In genomic region chr9:124365045-124365444, GRCh38 we compare ENCODE assay signal across 26 cellular contexts. TPM values are rescaled to one million over a fixed set of nuclear protein-coding genes. Genes with fewer than 3 reads are reported as not detected.
DNase-seq lines count a peak whose midpoint lies in the region; ATAC-seq and TF ChIP-seq lines count a peak whose summit lies in the region.
"Had no signal": no experiment of that assay in that cellular context is flagged by ENCODE, and none has a peak within 500 bp of the region (broad histone marks: within the 10 kb centered on the region; RNA-seq: fewer than 3 reads in every experiment).

No MANE protein-coding gene starts in this region.

- no peak for TF ChIP-seq POLR2A in heart left ventricle (IDR thresholded peaks at IDR 0.05)

- H3K4me1 ChIP-seq in neural progenitor cell = peaks cover 20% of the 10 kb centered on the region
- peaks cover 0 to 51% (median 15%) of the 10 kb centered on the region in 12 donors for H3K4me1 ChIP-seq in heart left ventricle
- H3K4me1 ChIP-seq: Peyer's patch had no signal

- H3K9me3 ChIP-seq in neural progenitor cell (ENCODE audit: low read depth) = no peaks in the 10 kb centered on the region
- H3K9me3 ChIP-seq in heart left ventricle = no peaks in the 10 kb centered on the region
- H3K9me3 ChIP-seq: gastrocnemius medialis, Peyer's patch, spleen, thoracic aorta had no signal

- H3K9ac ChIP-seq in neural progenitor cell = no peak overlapping the region

- DNase-seq in activated CD4-positive, alpha-beta T cell treated with anti-CD3 and anti-CD28 coated beads for 36 hours = no peak
- DNase-seq in activated CD4-positive, alpha-beta T cell treated with anti-CD3 and anti-CD28 coated beads, Interleukin-2, amount 50 U/mL, for 1 hour = no peak
- DNase-seq in D341Med (ENCODE audit: low spot score) (peak; percentile 65), neural progenitor cell (ENCODE audit: low spot score) (peak; percentile 76), heart left ventricle (no peak), amniotic stem cell (lab: John Stamatoyannopoulos, UW) (no peak)
- DNase-seq: activated CD4-positive, alpha-beta T cell treated with anti-CD3 and anti-CD28 coated beads for 4 hours; amygdala; DND-41; gastrocnemius medialis; GF-D8; hippocampal formation; left cardiac atrium; mammary epithelial cell; NCI-H1048; NCI-H187; NCI-H526 treated with DMSO at 0.1 percent for 48 hours; Peyer's patch; right lobe of liver; SHP77 treated with DMSO at 0.1 percent for 48 hours; spleen; stimulated activated CD4-positive, alpha-beta T cell treated with anti-CD3 and anti-CD28 coated beads, Interleukin-2, amount 100 ng/mL, for 24 hours; stimulated activated naive CD8-positive, alpha-beta T cell treated with anti-CD3 and anti-CD28 coated beads, Interleukin-15, amount 100 ng/mL, for 72 hours had no signal

- POLR2A ChIA-PET in activated CD4-positive, alpha-beta T cell treated with anti-CD3 and anti-CD28 coated beads for 36 hours (lab: Charles Lee) = no interaction called here

- H3K36me3 Mint-ChIP-seq in activated CD4-positive, alpha-beta T cell treated with anti-CD3 and anti-CD28 coated beads for 36 hours (ENCODE audit: low read depth) = peaks cover 15% of the 10 kb centered on the region
- peaks cover 31% of the 10 kb centered on the region for H3K36me3 Mint-ChIP-seq in activated T-helper 17 cell treated with anti-CD3 and anti-CD28 coated beads, Interleukin-2, amount 50 U/mL, for 72 hours (ENCODE audit: low read depth)
- H3K36me3 Mint-ChIP-seq in neural progenitor cell = peaks cover 5% of the 10 kb centered on the region

- H3K4me2 ChIP-seq in neural progenitor cell = peak overlapping the region; percentile 51

- H4K20me1 ChIP-seq in neural progenitor cell (ENCODE audit: low read depth) = peaks cover 81% of the 10 kb centered on the region

- no peaks in the 10 kb centered on the region for H3K9me3 Mint-ChIP-seq in activated CD4-positive, alpha-beta T cell treated with anti-CD3 and anti-CD28 coated beads for 36 hours (ENCODE audit: low read depth)
- H3K9me3 Mint-ChIP-seq in activated T-helper 17 cell treated with anti-CD3 and anti-CD28 coated beads, Interleukin-2, amount 50 U/mL, for 72 hours = no peaks in the 10 kb centered on the region
- no peaks in the 10 kb centered on the region for H3K9me3 Mint-ChIP-seq in neural progenitor cell
- H3K9me3 Mint-ChIP-seq: stimulated activated naive CD8-positive, alpha-beta T cell treated with anti-CD3 and anti-CD28 coated beads, Interleukin-15, amount 100 ng/mL, for 72 hours had no signal

- H3K4me3 ChIP-seq in neural progenitor cell = no peak overlapping the region
- no peak overlapping the region for H3K4me3 ChIP-seq in heart left ventricle
- H3K4me3 ChIP-seq: gastrocnemius medialis, Peyer's patch, right lobe of liver, spleen, thoracic aorta had no signal

- peaks cover 75% of the 10 kb centered on the region for H3K79me2 ChIP-seq in neural progenitor cell (ENCODE audit: low read depth)

- no peaks in the 10 kb centered on the region for H3K27me3 Mint-ChIP-seq in activated CD4-positive, alpha-beta T cell treated with anti-CD3 and anti-CD28 coated beads for 36 hours
- H3K27me3 Mint-ChIP-seq in activated T-helper 17 cell treated with anti-CD3 and anti-CD28 coated beads, Interleukin-2, amount 50 U/mL, for 72 hours = no peaks in the 10 kb centered on the region
- H3K27me3 Mint-ChIP-seq in neural progenitor cell (ENCODE audit: insufficient read depth, low read depth) = peaks cover 2% of the 10 kb centered on the region
- H3K27me3 Mint-ChIP-seq: stimulated activated naive CD8-positive, alpha-beta T cell treated with anti-CD3 and anti-CD28 coated beads, Interleukin-15, amount 100 ng/mL, for 72 hours had no signal

- no peaks in the 10 kb centered on the region for H3K27me3 ChIP-seq in neural progenitor cell
- H3K27me3 ChIP-seq in heart left ventricle = no peaks in the 10 kb centered on the region
- H3K27me3 ChIP-seq: gastrocnemius medialis, Peyer's patch, right lobe of liver, spleen had no signal

- H3K27ac ChIP-seq in neural progenitor cell (no peak overlapping the region), heart left ventricle (no peak overlapping the region)
- H3K27ac ChIP-seq: gastrocnemius medialis, Peyer's patch, right lobe of liver, spleen, thoracic aorta had no signal

- H3K36me3 ChIP-seq in neural progenitor cell (no peaks in the 10 kb centered on the region), heart left ventricle (peaks cover 0 to 39% (median 0%) of the 10 kb centered on the region in 9 donors)
- H3K36me3 ChIP-seq: gastrocnemius medialis, right lobe of liver had no signal

- no peak for ATAC-seq in activated CD4-positive, alpha-beta T cell treated with anti-CD3 and anti-CD28 coated beads for 36 hours
- no peak for ATAC-seq in activated T-helper 17 cell treated with anti-CD3 and anti-CD28 coated beads, Interleukin-2, amount 50 U/mL, for 72 hours (replicated peaks)
- ATAC-seq in HG03442 (IDR thresholded peaks at IDR 0.05; ENCODE audit: unreplicated experiment) (no peak), heart left ventricle (no peak)
- ATAC-seq: gastrocnemius medialis; left cardiac atrium; right lobe of liver; stimulated activated naive CD8-positive, alpha-beta T cell treated with anti-CD3 and anti-CD28 coated beads, Interleukin-15, amount 100 ng/mL, for 72 hours had no signal

- TF ChIP-seq CTCF in neural progenitor cell (IDR thresholded peaks at IDR 0.05) (no peak), heart left ventricle (IDR thresholded peaks at IDR 0.05) (no peak)

- H3K4me1 Mint-ChIP-seq in activated CD4-positive, alpha-beta T cell treated with anti-CD3 and anti-CD28 coated beads for 36 hours = peaks cover 54% of the 10 kb centered on the region
- peaks cover 38% of the 10 kb centered on the region for H3K4me1 Mint-ChIP-seq in activated T-helper 17 cell treated with anti-CD3 and anti-CD28 coated beads, Interleukin-2, amount 50 U/mL, for 72 hours
- H3K4me1 Mint-ChIP-seq in neural progenitor cell = peaks cover 26% of the 10 kb centered on the region

- intact Hi-C loops in activated CD4-positive, alpha-beta T cell treated with anti-CD3 and anti-CD28 coated beads for 36 hours (cut with DNase I, micrococcal nuclease) = no loop called here
- intact Hi-C loops in heart left ventricle (cut with DNase I) = no loop called here

- CTCF ChIA-PET in activated CD4-positive, alpha-beta T cell treated with anti-CD3 and anti-CD28 coated beads for 36 hours (lab: Charles Lee) = no interaction called here

- peaks cover 5% of the 10 kb centered on the region for H3F3A ChIP-seq in neural progenitor cell (ENCODE audit: low read depth)

- H2AFZ ChIP-seq in neural progenitor cell (replicated peaks) = no peak overlapping the region

- 81 to 91% (median 91%) methylated on average over 9 of the region's 9 CpGs for WGBS in heart left ventricle, 4 donors

- peak overlapping the region; percentile 26 for H3K27ac Mint-ChIP-seq in activated CD4-positive, alpha-beta T cell treated with anti-CD3 and anti-CD28 coated beads for 36 hours
- peak overlapping the region; percentile 17 for H3K27ac Mint-ChIP-seq in activated T-helper 17 cell treated with anti-CD3 and anti-CD28 coated beads, Interleukin-2, amount 50 U/mL, for 72 hours
- peak overlapping the region; percentile 87 for H3K27ac Mint-ChIP-seq in neural progenitor cell
- H3K27ac Mint-ChIP-seq: stimulated activated naive CD8-positive, alpha-beta T cell treated with anti-CD3 and anti-CD28 coated beads, Interleukin-15, amount 100 ng/mL, for 72 hours had no signal

- H3K4me3 Mint-ChIP-seq in activated CD4-positive, alpha-beta T cell treated with anti-CD3 and anti-CD28 coated beads for 36 hours = no peak overlapping the region
- no peak overlapping the region for H3K4me3 Mint-ChIP-seq in activated T-helper 17 cell treated with anti-CD3 and anti-CD28 coated beads, Interleukin-2, amount 50 U/mL, for 72 hours
- peak overlapping the region; percentile 12 for H3K4me3 Mint-ChIP-seq in neural progenitor cell
- H3K4me3 Mint-ChIP-seq: stimulated activated naive CD8-positive, alpha-beta T cell treated with anti-CD3 and anti-CD28 coated beads, Interleukin-15, amount 100 ng/mL, for 72 hours had no signal

RNA-seq across cellular contexts. Expression of gene PSMB7, which starts 50.2 kb away (rescaled TPM):
- 100 to 1,000 TPM; 143 to 164 TPM for total RNA-seq in activated CD4-positive, alpha-beta T cell treated with anti-CD3 and anti-CD28 coated beads for 36 hours
- 100 to 1,000 TPM; 105 to 175 TPM for total RNA-seq in activated T-helper 17 cell treated with anti-CD3 and anti-CD28 coated beads, Interleukin-2, amount 50 U/mL, for 72 hours
- 249 and 270 TPM in 2 replicates for total RNA-seq in neural progenitor cell (ENCODE audit: low replicate concordance)
- 100 to 1,000 TPM; 149 to 273 (median 163) TPM for total RNA-seq in heart left ventricle
- polyA plus RNA-seq in heart left ventricle = 100 to 1,000 TPM; 250 to 281 TPM

Comparison
In these comparisons a context has a peak if more than half of its experiments do, and no peak if none do; other contexts are left out.
1. DNase-seq: peak in D341Med (single experiment) and neural progenitor cell (single experiment); none in activated CD4-positive, alpha-beta T cell treated with anti-CD3 and anti-CD28 coated beads for 36 hours (single experiment), activated CD4-positive, alpha-beta T cell treated with anti-CD3 and anti-CD28 coated beads, Interleukin-2, amount 50 U/mL, for 1 hour (single experiment), heart left ventricle (0 of 5) and amniotic stem cell (single experiment).
2. H3K27ac Mint-ChIP-seq: peak in every context shown above with its lines; median percentile 87 in neural progenitor cell; 26 in activated CD4-positive, alpha-beta T cell treated with anti-CD3 and anti-CD28 coated beads for 36 hours; 17 in activated T-helper 17 cell treated with anti-CD3 and anti-CD28 coated beads, Interleukin-2, amount 50 U/mL, for 72 hours.